1 cellular context compared by ENCODE assay signal in the genomic region with DNA sequence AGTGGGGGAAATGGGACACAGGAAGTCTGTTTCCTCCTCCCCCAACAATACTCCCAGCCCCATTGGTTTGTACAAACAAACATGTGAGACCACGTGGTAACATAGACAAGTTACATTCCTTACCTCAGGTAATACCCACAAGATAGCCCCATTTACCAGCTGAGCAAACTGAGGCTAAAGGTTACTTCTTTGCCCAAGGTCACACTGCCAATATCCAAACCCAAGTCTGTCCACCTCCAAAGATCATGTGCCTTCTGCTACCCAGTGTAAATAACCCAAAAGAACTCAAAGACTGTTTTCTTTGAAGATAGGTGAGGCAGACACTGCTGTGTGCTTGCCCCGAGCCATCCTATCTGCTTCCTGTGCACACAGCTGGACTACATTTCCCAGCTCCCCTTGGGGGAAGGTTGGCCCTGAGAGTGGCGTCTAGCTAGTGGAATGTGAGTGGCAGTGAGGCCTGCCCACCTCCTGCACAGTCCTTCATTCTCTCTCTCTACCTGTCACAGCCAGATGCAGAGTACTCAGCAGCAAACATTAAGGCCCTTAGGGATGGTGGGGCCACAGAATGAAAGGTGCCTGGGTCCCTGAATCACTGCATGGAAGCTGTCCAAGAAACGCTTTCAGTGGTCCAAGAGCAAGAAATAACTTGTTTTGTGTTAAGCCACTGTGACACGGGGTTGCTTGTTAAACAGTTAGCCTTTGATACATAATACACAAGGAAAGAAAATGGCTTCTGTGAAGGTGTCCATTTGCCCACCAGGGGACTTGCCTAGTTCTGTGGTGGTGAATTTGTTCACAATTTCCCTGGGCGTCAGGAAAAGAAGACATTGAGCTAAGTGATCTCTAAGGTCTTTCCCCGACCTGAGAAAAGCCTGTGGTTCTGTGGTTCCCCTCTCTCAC.
TF ChIP-seq lines count a peak whose summit lies in the region.

No MANE protein-coding gene starts in this region.

TF ChIP-seq in K562, 482 proteins besides CTCF, POLR2A, EP300 and RAD21 (continued from another document):
- TF ChIP-seq MBD1 (CRISPR knock-in tag; IDR thresholded peaks at IDR 0.05) (no peak), ZFP1 (CRISPR knock-in tag; IDR thresholded peaks at IDR 0.05) (no peak), PYGO2 (tag; IDR thresholded peaks at IDR 0.05) (no peak), HCFC1 (IDR thresholded peaks at IDR 0.05; ENCODE audit: low read depth, low read length) (peak; percentile 68), FOXJ3 (CRISPR knock-in tag; IDR thresholded peaks at IDR 0.05) (no peak), KLF13 (tag; IDR thresholded peaks at IDR 0.05; ENCODE audit: borderline replicate concordance, low read depth) (no peak), ATF1 (CRISPR knock-in tag; IDR thresholded peaks at IDR 0.05) (no peak), ATF1 (tag; IDR thresholded peaks at IDR 0.05) (no peak), MAZ (CRISPR knock-in tag; conservative IDR thresholded peaks at IDR 0.05 in 1 of 2, IDR thresholded peaks at IDR 0.05 in 1 of 2) (no peak), OTX1 (CRISPR knock-in tag; IDR thresholded peaks at IDR 0.05) (no peak), TBP (optimal IDR thresholded peaks at IDR 0.05; ENCODE audit: low read depth, low read length) (no peak), DIDO1 (tag; IDR thresholded peaks at IDR 0.05; ENCODE audit: low read depth) (no peak), HMG20B (CRISPR knock-in tag; IDR thresholded peaks at IDR 0.05) (no peak), ARNT (IDR thresholded peaks at IDR 0.05) (no peak), ZNF780A (CRISPR knock-in tag; IDR thresholded peaks at IDR 0.05) (no peak), FUS (optimal IDR thresholded peaks at IDR 0.05; ENCODE audit: low read depth, low read length) (no peak), ZNF707 (CRISPR knock-in tag; conservative IDR thresholded peaks at IDR 0.05) (no peak), ZBTB26 (CRISPR knock-in tag; IDR thresholded peaks at IDR 0.05) (no peak), ZBTB17 (CRISPR knock-in tag; IDR thresholded peaks at IDR 0.05) (no peak), NR2C2 (CRISPR knock-in tag; IDR thresholded peaks at IDR 0.05) (no peak), NR2C2 (tag; IDR thresholded peaks at IDR 0.05) (no peak), CHD2 (IDR thresholded peaks at IDR 0.05; ENCODE audit: low read depth, low read length) (no peak), FOXA3 (CRISPR knock-in tag; conservative IDR thresholded peaks at IDR 0.05 in 1 of 2, IDR thresholded peaks at IDR 0.05 in 1 of 2) (no peak)
- TF ChIP-seq, protein P1, sequence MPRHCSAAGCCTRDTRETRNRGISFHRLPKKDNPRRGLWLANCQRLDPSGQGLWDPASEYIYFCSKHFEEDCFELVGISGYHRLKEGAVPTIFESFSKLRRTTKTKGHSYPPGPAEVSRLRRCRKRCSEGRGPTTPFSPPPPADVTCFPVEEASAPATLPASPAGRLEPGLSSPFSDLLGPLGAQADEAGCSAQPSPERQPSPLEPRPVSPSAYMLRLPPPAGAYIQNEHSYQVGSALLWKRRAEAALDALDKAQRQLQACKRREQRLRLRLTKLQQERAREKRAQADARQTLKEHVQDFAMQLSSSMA (CRISPR knock-in tag; IDR thresholded peaks at IDR 0.05), result no peak
- TF ChIP-seq, protein P2, sequence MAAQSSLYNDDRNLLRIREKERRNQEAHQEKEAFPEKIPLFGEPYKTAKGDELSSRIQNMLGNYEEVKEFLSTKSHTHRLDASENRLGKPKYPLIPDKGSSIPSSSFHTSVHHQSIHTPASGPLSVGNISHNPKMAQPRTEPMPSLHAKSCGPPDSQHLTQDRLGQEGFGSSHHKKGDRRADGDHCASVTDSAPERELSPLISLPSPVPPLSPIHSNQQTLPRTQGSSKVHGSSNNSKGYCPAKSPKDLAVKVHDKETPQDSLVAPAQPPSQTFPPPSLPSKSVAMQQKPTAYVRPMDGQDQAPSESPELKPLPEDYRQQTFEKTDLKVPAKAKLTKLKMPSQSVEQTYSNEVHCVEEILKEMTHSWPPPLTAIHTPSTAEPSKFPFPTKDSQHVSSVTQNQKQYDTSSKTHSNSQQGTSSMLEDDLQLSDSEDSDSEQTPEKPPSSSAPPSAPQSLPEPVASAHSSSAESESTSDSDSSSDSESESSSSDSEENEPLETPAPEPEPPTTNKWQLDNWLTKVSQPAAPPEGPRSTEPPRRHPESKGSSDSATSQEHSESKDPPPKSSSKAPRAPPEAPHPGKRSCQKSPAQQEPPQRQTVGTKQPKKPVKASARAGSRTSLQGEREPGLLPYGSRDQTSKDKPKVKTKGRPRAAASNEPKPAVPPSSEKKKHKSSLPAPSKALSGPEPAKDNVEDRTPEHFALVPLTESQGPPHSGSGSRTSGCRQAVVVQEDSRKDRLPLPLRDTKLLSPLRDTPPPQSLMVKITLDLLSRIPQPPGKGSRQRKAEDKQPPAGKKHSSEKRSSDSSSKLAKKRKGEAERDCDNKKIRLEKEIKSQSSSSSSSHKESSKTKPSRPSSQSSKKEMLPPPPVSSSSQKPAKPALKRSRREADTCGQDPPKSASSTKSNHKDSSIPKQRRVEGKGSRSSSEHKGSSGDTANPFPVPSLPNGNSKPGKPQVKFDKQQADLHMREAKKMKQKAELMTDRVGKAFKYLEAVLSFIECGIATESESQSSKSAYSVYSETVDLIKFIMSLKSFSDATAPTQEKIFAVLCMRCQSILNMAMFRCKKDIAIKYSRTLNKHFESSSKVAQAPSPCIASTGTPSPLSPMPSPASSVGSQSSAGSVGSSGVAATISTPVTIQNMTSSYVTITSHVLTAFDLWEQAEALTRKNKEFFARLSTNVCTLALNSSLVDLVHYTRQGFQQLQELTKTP (IDR thresholded peaks at IDR 0.05; ENCODE audit: low read depth in 1 of 2, partially characterized antibody in 2 of 2), result no peak
- TF ChIP-seq, protein P3, sequence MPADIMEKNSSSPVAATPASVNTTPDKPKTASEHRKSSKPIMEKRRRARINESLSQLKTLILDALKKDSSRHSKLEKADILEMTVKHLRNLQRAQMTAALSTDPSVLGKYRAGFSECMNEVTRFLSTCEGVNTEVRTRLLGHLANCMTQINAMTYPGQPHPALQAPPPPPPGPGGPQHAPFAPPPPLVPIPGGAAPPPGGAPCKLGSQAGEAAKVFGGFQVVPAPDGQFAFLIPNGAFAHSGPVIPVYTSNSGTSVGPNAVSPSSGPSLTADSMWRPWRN (IDR thresholded peaks at IDR 0.05; ENCODE audit: low read depth), result no peak
